ENCODE assay signal across 1 cellular context in genomic region chr9:134622896-134623407, GRCh38.
TF ChIP-seq lines count a peak whose summit lies in the region.

No MANE protein-coding gene starts in this region.

TF ChIP-seq in SK-N-SH, 30 proteins besides CTCF, POLR2A, EP300 and RAD21:
- TF ChIP-seq MEF2A (IDR thresholded peaks at IDR 0.05; ENCODE audit: borderline replicate concordance, low read depth): no peak
- no peak for TF ChIP-seq MXI1 (IDR thresholded peaks at IDR 0.05; ENCODE audit: low read depth, low read length)
- no peak for TF ChIP-seq TCF12 (IDR thresholded peaks at IDR 0.05)
- no peak for TF ChIP-seq SMC3 (IDR thresholded peaks at IDR 0.05; ENCODE audit: low read depth, low read length)
- no peak for TF ChIP-seq ELF1 (IDR thresholded peaks at IDR 0.05)
- no peak for TF ChIP-seq MAX (IDR thresholded peaks at IDR 0.05; ENCODE audit: low read depth)
- TF ChIP-seq PBX3 (IDR thresholded peaks at IDR 0.05): no peak
- TF ChIP-seq, protein P1, sequence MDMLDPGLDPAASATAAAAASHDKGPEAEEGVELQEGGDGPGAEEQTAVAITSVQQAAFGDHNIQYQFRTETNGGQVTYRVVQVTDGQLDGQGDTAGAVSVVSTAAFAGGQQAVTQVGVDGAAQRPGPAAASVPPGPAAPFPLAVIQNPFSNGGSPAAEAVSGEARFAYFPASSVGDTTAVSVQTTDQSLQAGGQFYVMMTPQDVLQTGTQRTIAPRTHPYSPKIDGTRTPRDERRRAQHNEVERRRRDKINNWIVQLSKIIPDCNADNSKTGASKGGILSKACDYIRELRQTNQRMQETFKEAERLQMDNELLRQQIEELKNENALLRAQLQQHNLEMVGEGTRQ (IDR thresholded peaks at IDR 0.05; ENCODE audit: borderline replicate concordance, low read depth, low read length): no peak
- TF ChIP-seq REST (IDR thresholded peaks at IDR 0.05; ENCODE audit: low read depth, low read length): no peak
- TF ChIP-seq TEAD4 (IDR thresholded peaks at IDR 0.05; ENCODE audit: borderline replicate concordance, insufficient read depth): no peak
- TF ChIP-seq GABPA (IDR thresholded peaks at IDR 0.05; ENCODE audit: low read depth): no peak
- TF ChIP-seq EZH2phosphoT487 (IDR thresholded peaks at IDR 0.05; ENCODE audit: borderline replicate concordance, low read depth): no peak
- no peak for TF ChIP-seq RXRA (IDR thresholded peaks at IDR 0.05; ENCODE audit: borderline replicate concordance, low read depth)
- no peak for TF ChIP-seq FOXJ3 (CRISPR knock-in tag; IDR thresholded peaks at IDR 0.05)
- TF ChIP-seq YY1 (IDR thresholded peaks at IDR 0.05; ENCODE audit: low read depth): no peak
- no peak for TF ChIP-seq SIN3A (IDR thresholded peaks at IDR 0.05; ENCODE audit: borderline replicate concordance, low read depth, low read length)
- no peak for TF ChIP-seq NFIC (IDR thresholded peaks at IDR 0.05; ENCODE audit: borderline replicate concordance)
- TF ChIP-seq CHD2 (IDR thresholded peaks at IDR 0.05; ENCODE audit: low read length, partially characterized antibody): no peak
- no peak for TF ChIP-seq TAF1 (IDR thresholded peaks at IDR 0.05; ENCODE audit: borderline replicate concordance, low read depth, low read length)
TF ChIP-seq in SK-N-SH: peak in this region for 0.
